14 cellular contexts compared by ENCODE assay signal in genomic region chr15:73367624-73368300, GRCh38. TPM values are rescaled to one million over a fixed set of nuclear protein-coding genes. Genes with fewer than 3 reads are reported as not detected.
DNase-seq lines count a peak whose midpoint lies in the region; ATAC-seq and TF ChIP-seq lines count a peak whose summit lies in the region.
"Had no signal": no experiment of that assay in that cellular context is flagged by ENCODE, and none has a peak within 500 bp of the region (broad histone marks: within the 10 kb centered on the region; RNA-seq: fewer than 3 reads in every experiment).

No MANE protein-coding gene starts in this region.

- no peaks in the 10 kb centered on the region for H3K36me3 Mint-ChIP-seq in CD8-positive, alpha-beta memory T cell
- H3K36me3 Mint-ChIP-seq: activated naive CD8-positive, alpha-beta T cell; naive B cell had no signal

- H3K9me3 Mint-ChIP-seq in CD8-positive, alpha-beta memory T cell = no peaks in the 10 kb centered on the region
- H3K9me3 Mint-ChIP-seq: naive B cell had no signal

- intact Hi-C loops in gastrocnemius medialis (cut with DNase I; ENCODE audit: low total_unique reads) = no loop called here

- H3K36me3 ChIP-seq in RWPE2 (ENCODE audit: low read depth) (no peaks in the 10 kb centered on the region), gastrocnemius medialis (no peaks in the 10 kb centered on the region)
- no peaks in the 10 kb centered on the region for H3K36me3 ChIP-seq in CD8-positive, alpha-beta memory T cell (ENCODE audit: insufficient read depth, low read length)

- peaks cover 97% of the 10 kb centered on the region for H3K27me3 ChIP-seq in RWPE2 (ENCODE audit: insufficient read depth, poor library complexity, severe bottlenecking)
- peaks cover 40 to 54% (median 44%) of the 10 kb centered on the region in 3 donors for H3K27me3 ChIP-seq in gastrocnemius medialis
- peaks cover 8% of the 10 kb centered on the region for H3K27me3 ChIP-seq in CD8-positive, alpha-beta memory T cell (ENCODE audit: insufficient read depth, low read length, poor library complexity, severe bottlenecking)

- H3K9me3 ChIP-seq in RWPE2 (ENCODE audit: severe bottlenecking) = no peaks in the 10 kb centered on the region
- H3K9me3 ChIP-seq in iPS-18c (ENCODE audit: control insufficient read depth, insufficient read depth, low read length) = no peaks in the 10 kb centered on the region
- H3K9me3 ChIP-seq in gastrocnemius medialis = no peaks in the 10 kb centered on the region
- no peaks in the 10 kb centered on the region for H3K9me3 ChIP-seq in CD8-positive, alpha-beta memory T cell (ENCODE audit: low read length)

- DNase-seq in GM20000 (ENCODE audit: low spot score) (peak; percentile 41), RWPE2 (ENCODE audit: low spot score) (no peak), gastrocnemius medialis (no peak), AG08395 (ENCODE audit: low spot score) (no peak), DMS79 treated with DMSO at 0.1 percent for 48 hours (lab: John Stamatoyannopoulos, UW) (no peak)
- DNase-seq in CD8-positive, alpha-beta memory T cell = no peak
- DNase-seq: activated CD8-positive, alpha-beta T cell treated with anti-CD3 and anti-CD28 coated beads, Interleukin-2, amount 10 ng/mL, durations not matched to agents 7 days and 5 days; effector CD8-positive, alpha-beta T cell; naive B cell; NCI-H446 treated with DMSO at 0.1 percent for 48 hours; stimulated activated CD4-positive, alpha-beta T cell treated with anti-CD3 and anti-CD28 coated beads, Interleukin-4, amount 100 ng/mL, for 1 hour had no signal

- no peak overlapping the region for H3K27ac Mint-ChIP-seq in CD8-positive, alpha-beta memory T cell
- H3K27ac Mint-ChIP-seq: activated CD8-positive, alpha-beta T cell treated with anti-CD3 and anti-CD28 coated beads, Interleukin-2, amount 10 ng/mL, durations not matched to agents 7 days and 5 days; activated naive CD8-positive, alpha-beta T cell; naive B cell had no signal

- in situ Hi-C loops in gastrocnemius medialis (cut with MboI; ENCODE audit: low sequenced_read_pairs in 4 of 4) = no loop called here

- no peak for TF ChIP-seq POLR2A in gastrocnemius medialis (IDR thresholded peaks at IDR 0.05)

- H3K27ac ChIP-seq in RWPE2 (ENCODE audit: poor library complexity, severe bottlenecking) (no peak overlapping the region), gastrocnemius medialis (no peak overlapping the region)
- no peak overlapping the region for H3K27ac ChIP-seq in CD8-positive, alpha-beta memory T cell (ENCODE audit: low read depth, low read length)

- ATAC-seq in RWPE2 (ENCODE audit: low read depth) = peak; percentile 4; the same call in 2 of the 3 replicates
- no peak for ATAC-seq in gastrocnemius medialis
- no peak for ATAC-seq in GM21737 (IDR thresholded peaks at IDR 0.05; ENCODE audit: unreplicated experiment)
- ATAC-seq: activated CD8-positive, alpha-beta T cell treated with anti-CD3 and anti-CD28 coated beads, Interleukin-2, amount 10 ng/mL, durations not matched to agents 7 days and 5 days had no signal

- no peak overlapping the region for H3K4me3 Mint-ChIP-seq in CD8-positive, alpha-beta memory T cell
- H3K4me3 Mint-ChIP-seq: activated CD8-positive, alpha-beta T cell treated with anti-CD3 and anti-CD28 coated beads, Interleukin-2, amount 10 ng/mL, durations not matched to agents 7 days and 5 days; activated naive CD8-positive, alpha-beta T cell; naive B cell had no signal

- POLR2A ChIA-PET in CD8-positive, alpha-beta memory T cell (lab: Charles Lee) = no interaction called here

- TF ChIP-seq CTCF in GM20000 (IDR thresholded peaks at IDR 0.05; ENCODE audit: extremely low read depth, missing control alignments) (no peak), RWPE2 (IDR thresholded peaks at IDR 0.05; ENCODE audit: poor library complexity, severe bottlenecking) (no peak), gastrocnemius medialis (IDR thresholded peaks at IDR 0.05 in 4 of 5, conservative IDR thresholded peaks at IDR 0.05 in 1 of 5) (no peak)

- CTCF ChIA-PET in CD8-positive, alpha-beta memory T cell (lab: Charles Lee) = no interaction called here

- peaks cover 30 to 63% of the 10 kb centered on the region in 2 donors for H3K27me3 Mint-ChIP-seq in CD8-positive, alpha-beta memory T cell

- H3K4me3 ChIP-seq in RWPE2 (ENCODE audit: severe bottlenecking) (peak overlapping the region; percentile 35), iPS-18c (ENCODE audit: insufficient read depth, low read depth, low read length) (peak overlapping the region; percentile 77), gastrocnemius medialis (peak overlapping the region in 3 of 4 donors; percentile 17 to 34 (median 28))
- H3K4me3 ChIP-seq in CD8-positive, alpha-beta memory T cell (ENCODE audit: low read length) = no peak overlapping the region

- H3K4me1 ChIP-seq in RWPE2 (ENCODE audit: insufficient read depth, poor library complexity, severe bottlenecking) (no peaks in the 10 kb centered on the region), gastrocnemius medialis (no peaks in the 10 kb centered on the region)
- H3K4me1 ChIP-seq in CD8-positive, alpha-beta memory T cell (ENCODE audit: insufficient read depth, low read length) = no peaks in the 10 kb centered on the region

- H3K4me1 Mint-ChIP-seq in CD8-positive, alpha-beta memory T cell = peaks cover 0 to 4% (median 2%) of the 10 kb centered on the region in 3 donors

RNA-seq across cellular contexts. Expression of gene HCN4, which starts 1.0 kb away (rescaled TPM):
- total RNA-seq in gastrocnemius medialis = not detected
- total RNA-seq in CD8-positive, alpha-beta memory T cell = under 1 TPM; 0.02 TPM
- not detected for polyA plus RNA-seq in CD8-positive, alpha-beta memory T cell
- total RNA-seq: activated CD8-positive, alpha-beta T cell treated with anti-CD3 and anti-CD28 coated beads, Interleukin-2, amount 10 ng/mL, durations not matched to agents 7 days and 5 days had no signal
